Comparison of ENCODE assay signal across 17 cellular contexts in genomic region chr12:111677186-111677585, GRCh38.
"Had no signal": no experiment of that assay in that cellular context is flagged by ENCODE, and none has a peak within 500 bp of the region (broad histone marks: within the 10 kb centered on the region; RNA-seq: fewer than 3 reads in every experiment).

No MANE protein-coding gene starts in this region.

- DNase-seq: cortex of kidney; dorsolateral prefrontal cortex; effector CD8-positive, alpha-beta T cell; heart right ventricle; kidney glomerular epithelial cell; mesendoderm; naive B cell; right cardiac atrium; stimulated activated CD4-positive, alpha-beta T cell treated with anti-CD3 and anti-CD28 coated beads, Interleukin-2, amount 100 ng/mL, for 48 hours; stimulated activated naive CD8-positive, alpha-beta T cell treated with anti-CD3 and anti-CD28 coated beads, Interleukin-15, Interleukin-2, amounts not matched to agents 100 U/mL and 50 U/mL, for 24 hours; thyroid gland; upper lobe of left lung; uterus had no signal

- H3K36me3 ChIP-seq: uterus had no signal

- H3K27ac ChIP-seq: dorsolateral prefrontal cortex, heart right ventricle, parathyroid adenoma, suprapubic skin, thyroid gland, upper lobe of left lung, uterus had no signal

- ATAC-seq: heart right ventricle; right cardiac atrium; stimulated activated naive CD8-positive, alpha-beta T cell treated with anti-CD3 and anti-CD28 coated beads, Interleukin-15, Interleukin-2, amounts not matched to agents 100 U/mL and 50 U/mL, for 24 hours had no signal

- H3K27ac Mint-ChIP-seq: nephron had no signal

- H3K4me1 ChIP-seq: parathyroid adenoma, suprapubic skin, thyroid gland, uterus had no signal

- H3K4me3 Mint-ChIP-seq: naive B cell, nephron had no signal

- H3K27me3 ChIP-seq: dorsolateral prefrontal cortex, heart right ventricle, suprapubic skin, thyroid gland, upper lobe of left lung, uterus had no signal

- H3K9me3 ChIP-seq: heart right ventricle, suprapubic skin, thyroid gland, upper lobe of left lung, uterus had no signal

- H3K27me3 Mint-ChIP-seq: naive B cell had no signal

- H3K4me3 ChIP-seq: dorsolateral prefrontal cortex, heart right ventricle, smooth muscle cell, suprapubic skin, thyroid gland, upper lobe of left lung, uterus had no signal

- H3K9me3 Mint-ChIP-seq: naive B cell, nephron had no signal

- H3K4me1 Mint-ChIP-seq: nephron had no signal
